5 cellular contexts compared by ENCODE assay signal in the genomic region with DNA sequence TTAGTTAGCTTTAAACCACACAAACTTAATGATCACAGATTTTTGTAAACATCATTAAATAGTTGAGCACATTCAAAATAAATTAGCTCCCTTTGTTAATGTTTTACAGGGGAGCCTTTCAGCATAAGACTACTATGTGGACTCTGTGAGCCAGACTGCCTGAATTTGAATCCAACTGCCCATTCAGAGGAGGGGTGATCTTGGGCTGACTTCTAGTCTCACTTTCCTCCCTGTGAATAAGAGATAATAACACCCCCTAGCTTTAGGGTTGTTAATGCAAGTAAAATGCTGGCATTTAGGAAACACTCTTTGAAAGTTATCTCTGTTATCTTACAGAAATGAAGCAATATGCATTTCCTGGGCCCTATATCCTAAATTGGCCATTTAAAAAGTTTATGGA. TPM values are rescaled to one million over a fixed set of nuclear protein-coding genes. Genes with fewer than 3 reads are reported as not detected.
"Had no signal": no experiment of that assay in that cellular context is flagged by ENCODE, and none has a peak within 500 bp of the region (broad histone marks: within the 10 kb centered on the region; RNA-seq: fewer than 3 reads in every experiment).

No MANE protein-coding gene starts in this region.

RNA-seq across cellular contexts. Expression of gene FOLH1, which starts 23.6 kb away (rescaled TPM):
- total RNA-seq: activated CD4-positive, alpha-beta memory T cell treated with anti-CD3 and anti-CD28 coated beads, Interleukin-2, amount 10 ng/mL, durations not matched to agents 7 days and 5 days; activated CD8-positive, alpha-beta memory T cell treated with anti-CD3 and anti-CD28 coated beads, Interleukin-2, amount 10 ng/mL, durations not matched to agents 7 days and 5 days; bronchial epithelial cell; M059J; OCI-LY7 had no signal
